Comparison of ENCODE assay signal across 11 cellular contexts in the genomic region with DNA sequence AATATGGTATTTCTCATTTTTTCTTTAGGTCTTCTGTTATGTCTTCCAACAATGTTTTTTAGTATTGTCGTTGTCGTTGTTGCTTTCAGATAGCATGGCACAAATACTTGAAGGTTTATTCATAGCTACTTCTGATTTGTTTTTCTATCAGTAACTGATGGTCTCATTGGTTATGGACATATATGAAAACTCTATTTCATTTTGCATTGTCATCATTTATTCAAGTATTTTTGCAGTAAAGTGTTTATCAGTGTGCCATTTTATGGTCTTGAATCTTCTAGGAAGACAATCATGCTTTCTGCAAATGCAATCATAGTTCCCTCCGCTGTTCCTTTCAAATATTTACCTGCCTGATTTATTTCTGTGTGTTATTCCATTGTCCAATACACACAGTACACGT.
"Had no signal": no experiment of that assay in that cellular context is flagged by ENCODE, and none has a peak within 500 bp of the region (broad histone marks: within the 10 kb centered on the region; RNA-seq: fewer than 3 reads in every experiment).

No MANE protein-coding gene starts in this region.

- H3K9ac ChIP-seq: GM23248, KMS-11 had no signal

- H3K4me2 ChIP-seq: KMS-11 had no signal

- H3K4me3 ChIP-seq: GM23248 had no signal

- ATAC-seq: HCT116 had no signal

- FAIRE-seq: H54, HTR-8/SVneo had no signal

- H2AFZ ChIP-seq: GM23248 had no signal

- H3K27ac ChIP-seq: GM23248, HL-60, KMS-11 had no signal

- DNase-seq: GM23248, GOT3, H9, HFFc6, Karpas-422, KBM-7 had no signal
